2 cellular contexts compared by ENCODE assay signal in genomic region chr7:29798422-29798821, GRCh38.
TF ChIP-seq lines count a peak whose summit lies in the region.

No MANE protein-coding gene starts in this region.

TF ChIP-seq in HepG2, 621 proteins besides CTCF, POLR2A, EP300 and RAD21 (continued from another document):
- TF ChIP-seq THAP9 (CRISPR knock-in tag; IDR thresholded peaks at IDR 0.05; ENCODE audit: borderline replicate concordance) (no peak), GPBP1L1 (CRISPR knock-in tag; IDR thresholded peaks at IDR 0.05) (no peak)
TF ChIP-seq in HepG2: peak in this region for 7.

TF ChIP-seq in K562, 482 proteins besides CTCF, POLR2A, EP300 and RAD21 (continued from another document and continues in another):
- TF ChIP-seq MGA (IDR thresholded peaks at IDR 0.05) = peak; percentile 74
- no peak for TF ChIP-seq CHCHD3 (CRISPR knock-in tag; IDR thresholded peaks at IDR 0.05)
- no peak for TF ChIP-seq SRSF7 (optimal IDR thresholded peaks at IDR 0.05; ENCODE audit: low read depth, low read length)
- TF ChIP-seq GTF2E2 (tag; IDR thresholded peaks at IDR 0.05) = peak; percentile 45
- no peak for TF ChIP-seq TGIF2 (CRISPR knock-in tag; IDR thresholded peaks at IDR 0.05)
- 0 out of 2 replicates have a peak, but pooled peaks have one; percentile 34 for TF ChIP-seq SMAD4 (CRISPR knock-in tag; conservative IDR thresholded peaks at IDR 0.05)
- TF ChIP-seq HINFP (tag; conservative IDR thresholded peaks at IDR 0.05; ENCODE audit: low read depth) = no peak
- peak; percentile 28; the same call in 1 of the 2 replicates for TF ChIP-seq NR2C1 (IDR thresholded peaks at IDR 0.05)
- TF ChIP-seq NR2C1 (tag; IDR thresholded peaks at IDR 0.05) = peak; percentile 46; the same call in 1 of the 2 replicates
- peak; percentile 99 for TF ChIP-seq ESRRA (IDR thresholded peaks at IDR 0.05; ENCODE audit: borderline replicate concordance, low read depth)
- no peak for TF ChIP-seq CLOCK (CRISPR knock-in tag; IDR thresholded peaks at IDR 0.05; ENCODE audit: borderline replicate concordance)
- 0 out of 2 replicates have a peak, but pooled peaks have one; percentile 31 for TF ChIP-seq CHAMP1 (IDR thresholded peaks at IDR 0.05)
- peak; percentile 17; the same call in 1 of the 2 replicates for TF ChIP-seq CBFA2T2 (conservative IDR thresholded peaks at IDR 0.05)
- TF ChIP-seq MNT (conservative IDR thresholded peaks at IDR 0.05) = peak in 1 of 2 experiments; percentile 12; a peak in 1 of 4 replicates
- no peak for TF ChIP-seq ILF3 (IDR thresholded peaks at IDR 0.05; ENCODE audit: borderline replicate concordance)
- TF ChIP-seq FOSL1 (tag; conservative IDR thresholded peaks at IDR 0.05) = no peak
- no peak for TF ChIP-seq NR2C2 (CRISPR knock-in tag; IDR thresholded peaks at IDR 0.05)
- TF ChIP-seq NR2C2 (tag; IDR thresholded peaks at IDR 0.05) = peak; percentile 62; the same call in 1 of the 2 replicates
- no peak for TF ChIP-seq HNRNPK (IDR thresholded peaks at IDR 0.05; ENCODE audit: low read depth, low read length, poor library complexity, severe bottlenecking)
- TF ChIP-seq SNAPC5 (CRISPR knock-in tag; IDR thresholded peaks at IDR 0.05) = no peak
- TF ChIP-seq RAD51 (IDR thresholded peaks at IDR 0.05; ENCODE audit: borderline replicate concordance, low read depth) = peak; percentile 75
- no peak for TF ChIP-seq CHD2 (IDR thresholded peaks at IDR 0.05; ENCODE audit: low read depth, low read length)
- TF ChIP-seq CTBP1 (IDR thresholded peaks at IDR 0.05; ENCODE audit: borderline replicate concordance) = peak; percentile 49; the same call in 1 of the 2 replicates
- no peak for TF ChIP-seq GTF2A2 (tag; IDR thresholded peaks at IDR 0.05)
- no peak for TF ChIP-seq POU5F1 (IDR thresholded peaks at IDR 0.05; ENCODE audit: borderline replicate concordance, low read depth, low read length, partially characterized antibody)
- 0 out of 4 replicates have a peak, but pooled peaks of 1 of the 2 experiments have one; percentile 20 for TF ChIP-seq ZNF639 (CRISPR knock-in tag; conservative IDR thresholded peaks at IDR 0.05 in 1 of 2, IDR thresholded peaks at IDR 0.05 in 1 of 2)
- TF ChIP-seq ZNF518B (CRISPR knock-in tag; IDR thresholded peaks at IDR 0.05) = no peak
